In genomic region chr6:144006731-144007454, GRCh38 we compare ENCODE assay signal across 8 cellular contexts. TPM values are rescaled to one million over a fixed set of nuclear protein-coding genes. Genes with fewer than 3 reads are reported as not detected.
DNase-seq lines count a peak whose midpoint lies in the region; ATAC-seq and TF ChIP-seq lines count a peak whose summit lies in the region.

No MANE protein-coding gene starts in this region.

- H3K27ac ChIP-seq in osteoblast (ENCODE audit: low read depth, low read length): peak overlapping the region; percentile 68

- H3K4me3 ChIP-seq in osteoblast (ENCODE audit: insufficient read depth, low read length): peak overlapping the region; percentile 75

- no peaks in the 10 kb centered on the region for H3K27me3 ChIP-seq in osteoblast (ENCODE audit: insufficient read depth, low read length)

- H3K79me2 ChIP-seq in osteoblast (ENCODE audit: insufficient read depth, low read length): peaks cover 25% of the 10 kb centered on the region

- ATAC-seq in SK-N-SH treated with all-trans-retinoic acid at 6 μM for 48 hours: peak; percentile 57
- no peak for ATAC-seq in GM18858 (IDR thresholded peaks at IDR 0.05; ENCODE audit: unreplicated experiment)
- ATAC-seq in GM18873 (IDR thresholded peaks at IDR 0.05; ENCODE audit: low FRiP score, unreplicated experiment): no peak

- H3K4me1 ChIP-seq in osteoblast (ENCODE audit: insufficient read depth, low read length): peaks cover 6% of the 10 kb centered on the region

- peak overlapping the region; percentile 43 for H2AFZ ChIP-seq in osteoblast (ENCODE audit: low read length)

- DNase-seq in HCEC 1CT (peak; percentile 49), fibroblast of gingiva (ENCODE audit: low read depth) (peak; percentile 30), osteoblast (ENCODE audit: insufficient read length, low spot score, missing footprints) (peak; percentile 88), activated gamma-delta T cell (lab: John Stamatoyannopoulos, UW) (no peak), MV-4-11 (lab: John Stamatoyannopoulos, UW) (no peak)

- H4K20me1 ChIP-seq in osteoblast (ENCODE audit: insufficient read depth, low read length): no peaks in the 10 kb centered on the region

- H3K4me2 ChIP-seq in osteoblast (ENCODE audit: insufficient read depth, low read length): peak overlapping the region; percentile 75

- no peaks in the 10 kb centered on the region for H3K36me3 ChIP-seq in osteoblast (ENCODE audit: insufficient read depth, low read length)

- no peaks in the 10 kb centered on the region for H3K9me3 ChIP-seq in osteoblast (ENCODE audit: low read depth, low read length)

- no peak for TF ChIP-seq CTCF in osteoblast (IDR thresholded peaks at IDR 0.05; ENCODE audit: extremely low read depth, low read depth, low read length)

TF ChIP-seq in SK-N-SH treated with all-trans-retinoic acid at 6 μM for 48 hours, 23 proteins besides CTCF, POLR2A, EP300 and RAD21:
- TF ChIP-seq TCF4 (CRISPR knock-in tag; IDR thresholded peaks at IDR 0.05; ENCODE audit: borderline replicate concordance) (no peak), ESRRG (CRISPR knock-in tag; IDR thresholded peaks at IDR 0.05) (no peak), ZFP3 (CRISPR knock-in tag; IDR thresholded peaks at IDR 0.05) (no peak), GLIS3 (CRISPR knock-in tag; IDR thresholded peaks at IDR 0.05) (no peak), BACH2 (CRISPR knock-in tag; IDR thresholded peaks at IDR 0.05; ENCODE audit: borderline replicate concordance) (no peak), RARB (CRISPR knock-in tag; IDR thresholded peaks at IDR 0.05) (no peak), ZC3H10 (CRISPR knock-in tag; IDR thresholded peaks at IDR 0.05) (no peak), ZNF565 (CRISPR knock-in tag; conservative IDR thresholded peaks at IDR 0.05; ENCODE audit: low read depth) (no peak), CREB5 (CRISPR knock-in tag; IDR thresholded peaks at IDR 0.05; ENCODE audit: low read depth) (no peak), ZNF8 (CRISPR knock-in tag; IDR thresholded peaks at IDR 0.05) (no peak), ZNF70 (CRISPR knock-in tag; IDR thresholded peaks at IDR 0.05) (no peak), PATZ1 (CRISPR knock-in tag; IDR thresholded peaks at IDR 0.05; ENCODE audit: borderline replicate concordance) (no peak), ZFP30 (CRISPR knock-in tag; IDR thresholded peaks at IDR 0.05) (no peak)
- TF ChIP-seq, protein P1, sequence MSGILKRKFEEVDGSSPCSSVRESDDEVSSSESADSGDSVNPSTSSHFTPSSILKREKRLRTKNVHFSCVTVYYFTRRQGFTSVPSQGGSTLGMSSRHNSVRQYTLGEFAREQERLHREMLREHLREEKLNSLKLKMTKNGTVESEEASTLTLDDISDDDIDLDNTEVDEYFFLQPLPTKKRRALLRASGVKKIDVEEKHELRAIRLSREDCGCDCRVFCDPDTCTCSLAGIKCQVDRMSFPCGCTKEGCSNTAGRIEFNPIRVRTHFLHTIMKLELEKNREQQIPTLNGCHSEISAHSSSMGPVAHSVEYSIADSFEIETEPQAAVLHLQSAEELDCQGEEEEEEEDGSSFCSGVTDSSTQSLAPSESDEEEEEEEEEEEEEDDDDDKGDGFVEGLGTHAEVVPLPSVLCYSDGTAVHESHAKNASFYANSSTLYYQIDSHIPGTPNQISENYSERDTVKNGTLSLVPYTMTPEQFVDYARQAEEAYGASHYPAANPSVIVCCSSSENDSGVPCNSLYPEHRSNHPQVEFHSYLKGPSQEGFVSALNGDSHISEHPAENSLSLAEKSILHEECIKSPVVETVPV (CRISPR knock-in tag; IDR thresholded peaks at IDR 0.05): no peak

RNA-seq across cellular contexts. Expression of gene PLAGL1, which starts 1.2 kb away (rescaled TPM):
- total RNA-seq in osteoblast: 16.6 and 22.4 TPM in 2 replicates

Comparison
In these comparisons a context has a peak if more than half of its experiments do, and no peak if none do; other contexts are left out.
1. DNase-seq: peak in HCEC 1CT (single experiment), fibroblast of gingiva (single experiment) and osteoblast (single experiment); none in activated gamma-delta T cell (single experiment) and MV-4-11 (single experiment).